In the genomic region with DNA sequence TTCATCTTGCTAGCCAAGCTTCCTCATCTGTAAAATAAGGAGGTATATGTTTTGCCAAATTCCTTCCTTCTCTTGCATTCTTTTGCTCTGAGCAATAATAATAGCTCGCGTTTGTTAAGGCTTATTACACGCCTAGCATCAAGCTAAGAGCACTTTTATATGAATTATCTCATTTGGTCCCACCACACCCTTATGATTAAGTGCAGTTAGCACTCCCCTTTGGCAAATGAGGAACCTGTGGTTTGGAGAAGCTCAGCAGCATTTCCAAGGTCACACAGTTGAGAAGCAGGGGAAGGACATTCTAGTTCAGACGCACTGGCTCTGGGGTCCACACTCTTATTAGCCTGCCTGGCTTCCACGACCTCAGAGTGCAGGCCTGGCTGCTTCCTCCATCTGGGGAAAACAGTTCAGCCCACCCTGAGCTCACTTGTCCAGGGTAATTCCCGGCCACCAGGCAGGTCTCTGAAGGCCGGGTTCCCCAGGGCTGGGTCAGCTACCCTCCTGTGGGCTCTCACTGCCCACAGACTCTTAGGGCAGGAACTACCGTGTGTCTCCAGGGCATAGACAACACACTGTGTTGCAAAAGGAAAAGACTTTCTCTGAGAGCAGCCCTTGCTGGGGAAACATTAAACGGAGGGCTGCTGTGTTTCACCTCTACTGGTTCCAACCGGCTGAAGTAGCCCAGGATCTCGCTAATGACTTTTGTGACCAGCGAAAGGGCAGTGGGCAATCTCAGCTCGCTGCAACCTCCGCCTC, we compare ENCODE assay signal across 13 cellular contexts. TPM values are rescaled to one million over a fixed set of nuclear protein-coding genes. Genes with fewer than 3 reads are reported as not detected.
A peak's percentile ranks its signal among the peaks of the same experiment; 100 is the strongest.
DNase-seq lines count a peak whose midpoint lies in the region; ATAC-seq, FAIRE-seq and TF ChIP-seq lines count a peak whose summit lies in the region.
"Had no signal": no experiment of that assay in that cellular context is flagged by ENCODE, and none has a peak within 500 bp of the region (broad histone marks: within the 10 kb centered on the region; RNA-seq: fewer than 3 reads in every experiment).

No MANE protein-coding gene starts in this region.

- intact Hi-C loops in Right ventricle myocardium superior (cut with DNase I): no loop called here

- DNase-seq in Right ventricle myocardium superior (no peak), right atrium auricular region (ENCODE audit: low spot score) (no peak), SKM-1 treated with dmso at 0.1 percent for 144 hours (lab: John Stamatoyannopoulos, UW; ENCODE audit: unreplicated experiment) (peak; percentile 40), urothelium cell line (ENCODE audit: low spot score) (peak; percentile 74), iPS-NIHi11 (ENCODE audit: low spot score) (no peak)
- DNase-seq: 8988T; activated CD8-positive, alpha-beta T cell treated with anti-CD3 and anti-CD28 coated beads, Interleukin-2, amount 10 ng/mL, durations not matched to agents 7 days and 5 days; GOT3; KG1 had no signal

- H3K36me3 ChIP-seq in right atrium auricular region (no peaks in the 10 kb centered on the region), gastroesophageal sphincter (no peaks in the 10 kb centered on the region)

- H3K27me3 ChIP-seq in right atrium auricular region (no peaks in the 10 kb centered on the region), gastroesophageal sphincter (no peaks in the 10 kb centered on the region)

- no peak for TF ChIP-seq EP300 in gastroesophageal sphincter (IDR thresholded peaks at IDR 0.05)

- ATAC-seq in Right ventricle myocardium superior (ENCODE audit: poor library complexity) (peak; percentile 36), gastroesophageal sphincter (peak; percentile 52), GM19455 (IDR thresholded peaks at IDR 0.05; ENCODE audit: unreplicated experiment) (no peak), HG03439 (IDR thresholded peaks at IDR 0.05; ENCODE audit: unreplicated experiment) (no peak)
- ATAC-seq: activated CD8-positive, alpha-beta T cell treated with anti-CD3 and anti-CD28 coated beads, Interleukin-2, amount 10 ng/mL, durations not matched to agents 7 days and 5 days had no signal

- peak; percentile 68 for FAIRE-seq in urothelium cell line (lab: Jason Lieb, UNC)

- WGBS in gastroesophageal sphincter (ENCODE audit: low coverage in 1 of 2), 2 donors: 49 to 64% methylated on average over 4 to 9 of the region's 14 CpGs

- no peak for TF ChIP-seq POLR2A in gastroesophageal sphincter (IDR thresholded peaks at IDR 0.05)

- H3K4me1 ChIP-seq in right atrium auricular region (peaks cover 0 to 7% of the 10 kb centered on the region in 2 donors), gastroesophageal sphincter (no peaks in the 10 kb centered on the region)

- TF ChIP-seq CTCF in right atrium auricular region (IDR thresholded peaks at IDR 0.05) (no peak), gastroesophageal sphincter (IDR thresholded peaks at IDR 0.05) (no peak)

- H3K9me3 ChIP-seq in right atrium auricular region: no peaks in the 10 kb centered on the region
- H3K9me3 ChIP-seq in gastroesophageal sphincter: no peaks in the 10 kb centered on the region

- no peak overlapping the region for H3K27ac ChIP-seq in right atrium auricular region
- H3K27ac ChIP-seq in gastroesophageal sphincter: peak overlapping the region in 1 of 4 donors; percentile 35

- no peak overlapping the region for H3K4me3 ChIP-seq in right atrium auricular region
- no peak overlapping the region for H3K4me3 ChIP-seq in gastroesophageal sphincter

RNA-seq across cellular contexts. Expression of a gene that starts 10.0 kb away (rescaled TPM):
- total RNA-seq in Right ventricle myocardium superior (1.1 TPM), right atrium auricular region (1 to 10 TPM; 3.6 to 4.1 TPM), gastroesophageal sphincter (1 to 10 TPM in 2 of 4 donors, under 1 TPM in 1, not detected in 1; 0.72 to 6.3 (median 2.3) TPM)

RNA-seq across cellular contexts. Expression of a gene that starts 55.7 kb away (rescaled TPM):
- total RNA-seq in Right ventricle myocardium superior (0.27 TPM), right atrium auricular region (not detected), gastroesophageal sphincter (not detected)
- total RNA-seq: activated CD8-positive, alpha-beta T cell treated with anti-CD3 and anti-CD28 coated beads, Interleukin-2, amount 10 ng/mL, durations not matched to agents 7 days and 5 days; pulmonary artery endothelial cell had no signal

Comparison
In these comparisons a context has a peak if more than half of its experiments do, and no peak if none do; other contexts are left out.
1. ATAC-seq: peak in Right ventricle myocardium superior (single experiment) and gastroesophageal sphincter (single experiment); none in GM19455 (single experiment) and HG03439 (single experiment).
2. DNase-seq: peak in SKM-1 treated with dmso at 0.1 percent for 144 hours (single experiment) and urothelium cell line (single experiment); none in Right ventricle myocardium superior (single experiment), right atrium auricular region (single experiment) and iPS-NIHi11 (single experiment).